Comparison of ENCODE assay signal across 8 cellular contexts in the genomic region with DNA sequence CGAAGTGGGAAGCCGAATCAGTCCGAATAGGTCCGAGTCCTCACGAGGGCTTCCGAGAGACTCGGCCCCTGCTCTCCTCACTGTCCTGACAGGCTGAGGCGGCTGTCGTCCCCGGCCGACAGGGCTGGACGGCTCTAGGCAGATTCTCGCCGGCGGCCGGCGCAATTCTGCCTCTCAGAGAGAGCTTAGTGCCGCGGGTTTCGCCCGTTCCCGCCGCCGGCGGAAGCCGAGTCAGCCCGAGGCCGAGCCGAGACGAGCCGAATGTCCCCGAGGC. TPM values are rescaled to one million over a fixed set of nuclear protein-coding genes. Genes with fewer than 3 reads are reported as not detected.
DNase-seq lines count a peak whose midpoint lies in the region; ATAC-seq and TF ChIP-seq lines count a peak whose summit lies in the region.

No MANE protein-coding gene starts in this region.

- ATAC-seq in HG02623 (IDR thresholded peaks at IDR 0.05; ENCODE audit: unreplicated experiment): no peak
- no peak for ATAC-seq in GM21723 (IDR thresholded peaks at IDR 0.05; ENCODE audit: unreplicated experiment)

- H3K4me3 ChIP-seq in BLaER1 (peak overlapping the region; percentile 91), NB4 (ENCODE audit: low read depth, low read length) (peak overlapping the region; percentile 54), neural cell (ENCODE audit: low read length) (peak overlapping the region; percentile 85)
- H3K4me3 ChIP-seq in effector memory CD4-positive, alpha-beta T cell (ENCODE audit: insufficient read depth, low read depth, low read length, poor library complexity, severe bottlenecking): peak overlapping the region; percentile 83

- no peak for TF ChIP-seq POLR2A in NB4 (IDR thresholded peaks at IDR 0.05; ENCODE audit: extremely low read depth, insufficient read length)

- no peaks in the 10 kb centered on the region for H3K9me2 ChIP-seq in neural cell (ENCODE audit: insufficient read depth, low read length)

- TF ChIP-seq CTCF in NB4 (IDR thresholded peaks at IDR 0.05; ENCODE audit: low read depth, low read length) (no peak), neural cell (IDR thresholded peaks at IDR 0.05; ENCODE audit: poor library complexity, severe bottlenecking) (no peak)

- H3F3A ChIP-seq in neural cell (ENCODE audit: insufficient read depth, low read length, poor library complexity, severe bottlenecking): no peaks in the 10 kb centered on the region

- H3K27me3 ChIP-seq in BLaER1 (no peaks in the 10 kb centered on the region), neural cell (ENCODE audit: insufficient read depth, low read depth, low read length) (no peaks in the 10 kb centered on the region)
- no peaks in the 10 kb centered on the region for H3K27me3 ChIP-seq in effector memory CD4-positive, alpha-beta T cell (replicated peaks; ENCODE audit: control insufficient read depth, insufficient read depth, low read length, poor library complexity, severe bottlenecking)

- H3K4me2 ChIP-seq in BLaER1 (peak overlapping the region; percentile 47), neural cell (ENCODE audit: low read length) (no peak overlapping the region)

- H3K27ac ChIP-seq in BLaER1: peak overlapping the region; percentile 99
- H3K27ac ChIP-seq in effector memory CD4-positive, alpha-beta T cell (ENCODE audit: insufficient read depth, low read length, poor library complexity, severe bottlenecking): peak overlapping the region; percentile 98
- H3K27ac ChIP-seq in neural cell (ENCODE audit: low read length): peak overlapping the region; percentile 98

- H2AFZ ChIP-seq in neural cell (ENCODE audit: low read depth, low read length): peak overlapping the region; percentile 59

- TF ChIP-seq EP300 in neural cell (conservative IDR thresholded peaks at IDR 0.05; ENCODE audit: poor library complexity, severe bottlenecking): no peak

- H3K4me1 ChIP-seq in BLaER1: peaks cover 80% of the 10 kb centered on the region
- peaks cover 39% of the 10 kb centered on the region for H3K4me1 ChIP-seq in effector memory CD4-positive, alpha-beta T cell (ENCODE audit: control insufficient read depth, insufficient read depth, low read length, poor library complexity, severe bottlenecking)

- peaks cover 23% of the 10 kb centered on the region for H3K79me2 ChIP-seq in neural cell (replicated peaks; ENCODE audit: insufficient read depth, low read length)

- no peak for TF ChIP-seq RAD21 in neural cell (conservative IDR thresholded peaks at IDR 0.05)

- H4K20me1 ChIP-seq in BLaER1 (peaks cover 67% of the 10 kb centered on the region), neural cell (ENCODE audit: insufficient read depth) (no peaks in the 10 kb centered on the region)

- H3K36me3 ChIP-seq in BLaER1 (peaks cover 16% of the 10 kb centered on the region), neural cell (ENCODE audit: insufficient read depth, low read length) (no peaks in the 10 kb centered on the region)
- no peaks in the 10 kb centered on the region for H3K36me3 ChIP-seq in effector memory CD4-positive, alpha-beta T cell (ENCODE audit: control insufficient read depth, insufficient read depth, low read length)

- H3K9ac ChIP-seq in BLaER1 (peak overlapping the region; percentile 98), neural cell (ENCODE audit: low read length) (peak overlapping the region; percentile 96)

- DNase-seq in NB4 (ENCODE audit: low read depth): no peak
- DNase-seq in effector memory CD4-positive, alpha-beta T cell: no peak
- DNase-seq in superior temporal gyrus (ENCODE audit: extremely low spot score): no peak
- no peak for DNase-seq in NCI-H2107 treated with DMSO at 0.1 percent for 48 hours (lab: John Stamatoyannopoulos, UW; ENCODE audit: unreplicated experiment)

- H3K9me3 ChIP-seq in BLaER1 (no peaks in the 10 kb centered on the region), neural cell (ENCODE audit: low read length) (no peaks in the 10 kb centered on the region)
- H3K9me3 ChIP-seq in effector memory CD4-positive, alpha-beta T cell (ENCODE audit: control insufficient read depth, low read length): no peaks in the 10 kb centered on the region

TF ChIP-seq in neural cell, 6 proteins besides CTCF, POLR2A, EP300 and RAD21:
- TF ChIP-seq POLR2AphosphoS5 (IDR thresholded peaks at IDR 0.05): no peak
- TF ChIP-seq MXI1 (conservative IDR thresholded peaks at IDR 0.05; ENCODE audit: poor library complexity, severe bottlenecking): no peak
- TF ChIP-seq, protein P1, sequence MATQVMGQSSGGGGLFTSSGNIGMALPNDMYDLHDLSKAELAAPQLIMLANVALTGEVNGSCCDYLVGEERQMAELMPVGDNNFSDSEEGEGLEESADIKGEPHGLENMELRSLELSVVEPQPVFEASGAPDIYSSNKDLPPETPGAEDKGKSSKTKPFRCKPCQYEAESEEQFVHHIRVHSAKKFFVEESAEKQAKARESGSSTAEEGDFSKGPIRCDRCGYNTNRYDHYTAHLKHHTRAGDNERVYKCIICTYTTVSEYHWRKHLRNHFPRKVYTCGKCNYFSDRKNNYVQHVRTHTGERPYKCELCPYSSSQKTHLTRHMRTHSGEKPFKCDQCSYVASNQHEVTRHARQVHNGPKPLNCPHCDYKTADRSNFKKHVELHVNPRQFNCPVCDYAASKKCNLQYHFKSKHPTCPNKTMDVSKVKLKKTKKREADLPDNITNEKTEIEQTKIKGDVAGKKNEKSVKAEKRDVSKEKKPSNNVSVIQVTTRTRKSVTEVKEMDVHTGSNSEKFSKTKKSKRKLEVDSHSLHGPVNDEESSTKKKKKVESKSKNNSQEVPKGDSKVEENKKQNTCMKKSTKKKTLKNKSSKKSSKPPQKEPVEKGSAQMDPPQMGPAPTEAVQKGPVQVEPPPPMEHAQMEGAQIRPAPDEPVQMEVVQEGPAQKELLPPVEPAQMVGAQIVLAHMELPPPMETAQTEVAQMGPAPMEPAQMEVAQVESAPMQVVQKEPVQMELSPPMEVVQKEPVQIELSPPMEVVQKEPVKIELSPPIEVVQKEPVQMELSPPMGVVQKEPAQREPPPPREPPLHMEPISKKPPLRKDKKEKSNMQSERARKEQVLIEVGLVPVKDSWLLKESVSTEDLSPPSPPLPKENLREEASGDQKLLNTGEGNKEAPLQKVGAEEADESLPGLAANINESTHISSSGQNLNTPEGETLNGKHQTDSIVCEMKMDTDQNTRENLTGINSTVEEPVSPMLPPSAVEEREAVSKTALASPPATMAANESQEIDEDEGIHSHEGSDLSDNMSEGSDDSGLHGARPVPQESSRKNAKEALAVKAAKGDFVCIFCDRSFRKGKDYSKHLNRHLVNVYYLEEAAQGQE (IDR thresholded peaks at IDR 0.05; ENCODE audit: borderline replicate concordance): no peak
- TF ChIP-seq EZH2 (IDR thresholded peaks at IDR 0.05; ENCODE audit: borderline replicate concordance, insufficient read depth, low read length, poor library complexity, severe bottlenecking): no peak
- no peak for TF ChIP-seq SMC3 (conservative IDR thresholded peaks at IDR 0.05; ENCODE audit: poor library complexity)
- no peak for TF ChIP-seq TAF1 (IDR thresholded peaks at IDR 0.05; ENCODE audit: low read depth)
TF ChIP-seq in neural cell: peak in this region for 0.

RNA-seq across cellular contexts. Expression of a gene that starts 0.2 kb away (rescaled TPM):
- polyA plus RNA-seq in neural cell: 87.6 and 94.9 TPM in 2 replicates
- 80.2 and 94.0 TPM in 2 replicates for polyA minus RNA-seq in neural cell

RNA-seq across cellular contexts. Expression of a gene that starts 0.3 kb away (rescaled TPM):
- 23.1 and 30.9 TPM in 2 replicates for polyA plus RNA-seq in neural cell
- polyA minus RNA-seq in neural cell: 11.5 and 11.9 TPM in 2 replicates

RNA-seq across cellular contexts. Expression of a gene that starts 10.8 kb away (rescaled TPM):
- 3.5 and 7.5 TPM in 2 replicates for polyA plus RNA-seq in neural cell
- 0.46 and 1.2 TPM in 2 replicates for polyA minus RNA-seq in neural cell

RNA-seq across cellular contexts. Expression of a gene that starts 52.0 kb away (rescaled TPM):
- polyA plus RNA-seq in neural cell: 156 and 158 TPM in 2 replicates
- 80.3 and 82.5 TPM in 2 replicates for polyA minus RNA-seq in neural cell

RNA-seq across cellular contexts. Expression of a gene that starts 58.2 kb away (rescaled TPM):
- 0.86 TPM in 1 of 2 replicates, not detected in the other for polyA plus RNA-seq in neural cell
- polyA minus RNA-seq in neural cell: 0.46 TPM in 1 of 2 replicates, not detected in the other
